Comparison of ENCODE assay signal across 10 cellular contexts in genomic region chr10:104139221-104139620, GRCh38. TPM values are rescaled to one million over a fixed set of nuclear protein-coding genes. Genes with fewer than 3 reads are reported as not detected.
DNase-seq lines count a peak whose midpoint lies in the region; ATAC-seq, FAIRE-seq and TF ChIP-seq lines count a peak whose summit lies in the region.
"Had no signal": no experiment of that assay in that cellular context is flagged by ENCODE, and none has a peak within 500 bp of the region (broad histone marks: within the 10 kb centered on the region; RNA-seq: fewer than 3 reads in every experiment).

No MANE protein-coding gene starts in this region.

- no peaks in the 10 kb centered on the region for H3K36me3 ChIP-seq in Caco-2 (ENCODE audit: control insufficient read depth, insufficient read depth, low read length)
- H3K36me3 ChIP-seq in GM23338 (ENCODE audit: insufficient read depth) = no peaks in the 10 kb centered on the region
- no peaks in the 10 kb centered on the region for H3K36me3 ChIP-seq in keratinocyte (ENCODE audit: control insufficient read depth in 2 of 2, extremely low read depth in 1 of 2, insufficient read depth in 2 of 2, low read length in 2 of 2)

- H3K27me3 Mint-ChIP-seq in Caco-2 (ENCODE audit: insufficient read depth, unreplicated experiment) (peaks cover 10% of the 10 kb centered on the region), GM23338 (ENCODE audit: insufficient read depth, low read depth, poor library complexity) (no peaks in the 10 kb centered on the region)

- H3K4me3 ChIP-seq in Caco-2 (ENCODE audit: low read depth, low read length) (no peak overlapping the region), GM23338 (no peak overlapping the region), keratinocyte (ENCODE audit: control insufficient read depth in 2 of 3, extremely low read depth in 1 of 3, insufficient read depth in 2 of 3, low read depth in 1 of 3, low read length in 3 of 3) (no peak overlapping the region)
- H3K4me3 ChIP-seq: dorsolateral prefrontal cortex had no signal

- H2AFZ ChIP-seq in GM23338 (no peak overlapping the region), keratinocyte (ENCODE audit: control insufficient read depth, low read length) (no peak overlapping the region)

- ATAC-seq in GM23338 (no peak), GM18870 (IDR thresholded peaks at IDR 0.05; ENCODE audit: unreplicated experiment) (no peak), GM19395 (IDR thresholded peaks at IDR 0.05; ENCODE audit: unreplicated experiment) (no peak)

- H4K20me1 ChIP-seq in GM23338 (replicated peaks; ENCODE audit: insufficient read depth) (no peaks in the 10 kb centered on the region), keratinocyte (ENCODE audit: control insufficient read depth, extremely low read depth, insufficient read depth, low read length) (no peaks in the 10 kb centered on the region)

- no peaks in the 10 kb centered on the region for H3F3A ChIP-seq in GM23338 (replicated peaks; ENCODE audit: low read depth)

- intact Hi-C loops in Caco-2 (cut with micrococcal nuclease; ENCODE audit: unreplicated experiment) = loop anchor here (5.0 kb wide), 1 partner anchor 68 kb away; no protein-coding TSS in a partner anchor

- H3K27ac ChIP-seq in GM23338 (ENCODE audit: low read depth) (no peak overlapping the region), RWPE1 (no peak overlapping the region), keratinocyte (ENCODE audit: control insufficient read depth, insufficient read depth, low read length) (no peak overlapping the region)
- H3K27ac ChIP-seq: dorsolateral prefrontal cortex had no signal

- H3K4me1 Mint-ChIP-seq in Caco-2 (ENCODE audit: low read depth, unreplicated experiment) = no peaks in the 10 kb centered on the region
- peaks cover 11% of the 10 kb centered on the region; the same call in 2 of the 3 replicates for H3K4me1 Mint-ChIP-seq in GM23338

- no peaks in the 10 kb centered on the region for H3K9me3 ChIP-seq in Caco-2
- H3K9me3 ChIP-seq in keratinocyte (ENCODE audit: control insufficient read depth, low read depth, low read length) = no peaks in the 10 kb centered on the region

- POLR2A ChIA-PET in Caco-2 (lab: Charles Lee) = no interaction called here
- POLR2A ChIA-PET in RWPE1 (lab: Yijun Ruan, JAX; ENCODE audit: low non-redundant PET) = no interaction called here

- H3K4me1 ChIP-seq in Caco-2 = no peaks in the 10 kb centered on the region
- H3K4me1 ChIP-seq in GM23338 (ENCODE audit: insufficient read depth) = peaks cover 6% of the 10 kb centered on the region; the same call in 1 of the 2 replicates
- H3K4me1 ChIP-seq in keratinocyte (ENCODE audit: control insufficient read depth, extremely low read depth, insufficient read depth, low read length) = no peaks in the 10 kb centered on the region

- CTCF ChIA-PET in Caco-2 (lab: Charles Lee) = interaction anchor here (0.6 to 1.0 kb wide), 2 partner anchors 18 to 251 kb away, joined by 3 read pairs; no protein-coding TSS in a partner anchor
- CTCF ChIA-PET in RWPE1 (lab: Yijun Ruan, JAX) = interaction anchor here (1.5 kb wide), 1 partner anchor 58 kb away, joined by 3 read pairs; no protein-coding TSS in a partner anchor

- H3K4me3 Mint-ChIP-seq in Caco-2 (ENCODE audit: unreplicated experiment) (no peak overlapping the region), GM23338 (no peak overlapping the region)

- no TSS peak for BruUV-seq in Caco-2 (replicated peaks; lab: Mats Ljungman, UMichigan)

- H3K36me3 Mint-ChIP-seq in Caco-2 (ENCODE audit: insufficient read depth, unreplicated experiment) = no peaks in the 10 kb centered on the region
- no peaks in the 10 kb centered on the region for H3K36me3 Mint-ChIP-seq in GM23338 (ENCODE audit: low read depth)

- DNase-seq in Caco-2 (no peak), GM23338 (ENCODE audit: low spot score) (peak; percentile 48), RWPE1 (ENCODE audit: low spot score) (no peak), keratinocyte (ENCODE audit: low read depth, low spot score) (no peak)
- DNase-seq in stimulated activated CD4-positive, alpha-beta T cell treated with anti-CD3 and anti-CD28 coated beads, Interleukin-12 subunit alpha, Interleukin-12 subunit beta, amount 100 ng/mL, for 4 hours = no peak
- DNase-seq: dorsolateral prefrontal cortex, NCI-H2171 had no signal

- FAIRE-seq in keratinocyte (lab: Jason Lieb, UNC) = no peak

- H3K9me3 Mint-ChIP-seq in Caco-2 (ENCODE audit: unreplicated experiment) (no peaks in the 10 kb centered on the region), GM23338 (no peaks in the 10 kb centered on the region)
- H3K9me3 Mint-ChIP-seq: activated T-helper 2 cell treated with anti-CD3 and anti-CD28 coated beads, Interferon-gamma antibody, Interleukin-2, Interleukin-4, amounts not matched to agents 10 μg/mL and 5 μg/mL and 100 μg/mL, durations not matched to agents 14 hours and 24 hours and 36 hours had no signal

- H3K27me3 ChIP-seq in Caco-2 (replicated peaks; ENCODE audit: control insufficient read depth, insufficient read depth, low read length) (no peaks in the 10 kb centered on the region), GM23338 (ENCODE audit: insufficient read depth) (no peaks in the 10 kb centered on the region), keratinocyte (ENCODE audit: control insufficient read depth, extremely low read depth, insufficient read depth, low read length) (no peaks in the 10 kb centered on the region)
- H3K27me3 ChIP-seq: dorsolateral prefrontal cortex had no signal

- H3K9me2 ChIP-seq in GM23338 (ENCODE audit: insufficient read depth) = no peaks in the 10 kb centered on the region

- no peaks in the 10 kb centered on the region for H3K9me1 ChIP-seq in keratinocyte (ENCODE audit: control insufficient read depth, extremely low read depth, insufficient read depth, low read length)

- H3K4me2 ChIP-seq in GM23338 (no peak overlapping the region), keratinocyte (ENCODE audit: control insufficient read depth, extremely low read depth, insufficient read depth, low read depth, low read length) (no peak overlapping the region)

- no peak overlapping the region for H3K9ac ChIP-seq in keratinocyte (ENCODE audit: control insufficient read depth, extremely low read depth, insufficient read depth, low read length)

- TF ChIP-seq CTCF in Caco-2 (IDR thresholded peaks at IDR 0.05; ENCODE audit: insufficient read depth in 1 of 2, low read depth in 1 of 2, low read length in 1 of 2, severe bottlenecking in 1 of 2, unreplicated experiment in 1 of 2) (peak; percentile 29 to 41), GM23338 (conservative IDR thresholded peaks at IDR 0.05; ENCODE audit: low read depth in 2 of 2) (peak; percentile 67 to 74), RWPE1 (conservative IDR thresholded peaks at IDR 0.05; ENCODE audit: low read depth) (0 out of 2 replicates have a peak, but pooled peaks have one; percentile 9), keratinocyte (optimal IDR thresholded peaks at IDR 0.05 in 1 of 3, IDR thresholded peaks at IDR 0.05 in 1 of 3, conservative IDR thresholded peaks at IDR 0.05 in 1 of 3; ENCODE audit: extremely low read depth in 1 of 3, insufficient read depth in 2 of 3, low read length in 3 of 3) (peak; percentile 22 to 33 (median 31))

- no peak overlapping the region for H3K27ac Mint-ChIP-seq in Caco-2 (ENCODE audit: unreplicated experiment)
- no peak overlapping the region for H3K27ac Mint-ChIP-seq in GM23338
- H3K27ac Mint-ChIP-seq: activated T-helper 2 cell treated with anti-CD3 and anti-CD28 coated beads, Interferon-gamma antibody, Interleukin-2, Interleukin-4, amounts not matched to agents 10 μg/mL and 5 μg/mL and 100 μg/mL, durations not matched to agents 14 hours and 24 hours and 36 hours had no signal

- H3K79me2 ChIP-seq in GM23338 (replicated peaks; ENCODE audit: insufficient read depth) (no peaks in the 10 kb centered on the region), keratinocyte (ENCODE audit: control insufficient read depth, insufficient read depth, low read length) (no peaks in the 10 kb centered on the region)

- dilution Hi-C loops in keratinocyte (cut with MboI; ENCODE audit: extremely low pct_ligation_motif_present, low sequenced_read_pairs) = no loop called here

TF ChIP-seq in GM23338, 12 proteins besides CTCF, POLR2A, EP300 and RAD21 (continues in another document):
- TF ChIP-seq ZNF331 (CRISPR knock-in tag; IDR thresholded peaks at IDR 0.05; ENCODE audit: low read depth) (no peak), ZNF114 (CRISPR knock-in tag; IDR thresholded peaks at IDR 0.05) (no peak)

RNA-seq across cellular contexts. Expression of gene SFR1, which starts 17.2 kb away (rescaled TPM):
- 7.3 and 8.7 TPM in 2 replicates for total RNA-seq in Caco-2 (2022)
- total RNA-seq in GM23338 (2014; rRNA removed; shearing (Covaris generic)) = 8.3 and 8.8 TPM in 2 replicates
- polyA plus RNA-seq in GM23338 (2016; fragmentation: Nextera tagmentation; extraction: Ambion mirVana) (10.1 and 13.0 TPM in 2 replicates), keratinocyte (6.1 to 10.9 TPM (median 10.4 TPM) in 3 replicates)
- 0.52 TPM for polyA plus RNA-seq in keratinocyte (2011; ENCODE audit: low read depth)
- 8.5 and 13.2 TPM in 2 replicates for polyA plus RNA-seq in keratinocyte (2011; cell fraction: cytosol; rRNA removed)
- 8.1 and 11.3 TPM in 2 replicates for polyA plus RNA-seq in keratinocyte (2011; cell fraction: nucleus; rRNA removed)
- polyA plus RNA-seq in keratinocyte (2012; ENCODE audit: low replicate concordance) = 2.9 and 10.3 TPM in 2 replicates
- 1.4 to 4.9 TPM (median 2.2 TPM) in 3 replicates for polyA minus RNA-seq in keratinocyte
- 4.8 TPM for polyA minus RNA-seq in keratinocyte (2011; cell fraction: cytosol; rRNA and poly(A)+ RNA removed)
- polyA minus RNA-seq in keratinocyte (2011; cell fraction: nucleus; rRNA and poly(A)+ RNA removed) = 0.95 and 3.3 TPM in 2 replicates

RNA-seq across cellular contexts. Expression of gene COL17A1, which starts 53.5 kb away (rescaled TPM):
- total RNA-seq in Caco-2 (2022) = 0.45 and 0.49 TPM in 2 replicates
- 0.04 and 1.3 TPM in 2 replicates for total RNA-seq in GM23338 (2014; rRNA removed; shearing (Covaris generic))
- 0.64 and 1.1 TPM in 2 replicates for polyA plus RNA-seq in GM23338 (2016; fragmentation: Nextera tagmentation; extraction: Ambion mirVana)
- 2,386 to 3,374 TPM (median 2,587 TPM) in 3 replicates for polyA plus RNA-seq in keratinocyte
- polyA plus RNA-seq in keratinocyte (2011; ENCODE audit: low read depth) = 1,575 TPM
- 607 and 731 TPM in 2 replicates for polyA plus RNA-seq in keratinocyte (2011; cell fraction: cytosol; rRNA removed)
- 5,094 and 5,558 TPM in 2 replicates for polyA plus RNA-seq in keratinocyte (2011; cell fraction: nucleus; rRNA removed)
- polyA plus RNA-seq in keratinocyte (2012; ENCODE audit: low replicate concordance) = 1,046 and 1,745 TPM in 2 replicates
- polyA minus RNA-seq in keratinocyte = 1,846 to 2,703 TPM (median 1,967 TPM) in 3 replicates
- polyA minus RNA-seq in keratinocyte (2011; cell fraction: cytosol; rRNA and poly(A)+ RNA removed) = 838 TPM
- 2,909 and 4,339 TPM in 2 replicates for polyA minus RNA-seq in keratinocyte (2011; cell fraction: nucleus; rRNA and poly(A)+ RNA removed)
- total RNA-seq: activated T-helper 2 cell treated with anti-CD3 and anti-CD28 coated beads, Interferon-gamma antibody, Interleukin-2, Interleukin-4, amounts not matched to agents 10 μg/mL and 5 μg/mL and 100 μg/mL, durations not matched to agents 14 hours and 24 hours and 36 hours had no signal

Comparison
In these comparisons a context has a peak if more than half of its experiments do, and no peak if none do; other contexts are left out.
1. CTCF ChIP-seq: peak in every context shown above with its lines; median percentile 70 in GM23338; 35 in Caco-2; 31 in keratinocyte; 9 in RWPE1.